ENCODE assay signal across 1 cellular context in genomic region chr3:72447059-72447946, GRCh38.
TF ChIP-seq lines count a peak whose summit lies in the region.

No MANE protein-coding gene starts in this region.

TF ChIP-seq in HepG2, 621 proteins besides CTCF, POLR2A, EP300 and RAD21 (continued from another document and continues in another):
- TF ChIP-seq BCLAF1 (IDR thresholded peaks at IDR 0.05) (no peak), ZNF572 (CRISPR knock-in tag; IDR thresholded peaks at IDR 0.05) (no peak), ZNF816 (CRISPR knock-in tag; IDR thresholded peaks at IDR 0.05; ENCODE audit: borderline replicate concordance) (no peak), TAF15 (IDR thresholded peaks at IDR 0.05; ENCODE audit: low read depth, low read length, poor library complexity, severe bottlenecking) (no peak), ZNF224 (CRISPR knock-in tag; IDR thresholded peaks at IDR 0.05) (no peak), PAF1 (CRISPR knock-in tag; IDR thresholded peaks at IDR 0.05) (no peak), KDM1A (CRISPR knock-in tag; IDR thresholded peaks at IDR 0.05) (no peak), GABPA (IDR thresholded peaks at IDR 0.05; ENCODE audit: low read depth, low read length) (no peak), GABPA (CRISPR knock-in tag; IDR thresholded peaks at IDR 0.05; ENCODE audit: low read depth) (no peak), ZNF18 (CRISPR knock-in tag; IDR thresholded peaks at IDR 0.05; ENCODE audit: insufficient replicate concordance) (no peak), HNRNPL (IDR thresholded peaks at IDR 0.05; ENCODE audit: low read depth, low read length) (no peak), U2AF1 (optimal IDR thresholded peaks at IDR 0.05; ENCODE audit: low read depth, low read length) (no peak), ATF1 (CRISPR knock-in tag; IDR thresholded peaks at IDR 0.05) (no peak), ZNF552 (CRISPR knock-in tag; IDR thresholded peaks at IDR 0.05; ENCODE audit: borderline replicate concordance) (no peak), CENPT (CRISPR knock-in tag; IDR thresholded peaks at IDR 0.05; ENCODE audit: low read depth) (no peak), NFIB (CRISPR knock-in tag; IDR thresholded peaks at IDR 0.05; ENCODE audit: borderline replicate concordance) (no peak), SKI (IDR thresholded peaks at IDR 0.05; ENCODE audit: partially characterized antibody) (peak; percentile 31), SRSF4 (IDR thresholded peaks at IDR 0.05; ENCODE audit: low read depth, low read length, poor library complexity, severe bottlenecking) (no peak), ZNF329 (CRISPR knock-in tag; IDR thresholded peaks at IDR 0.05; ENCODE audit: low read depth) (no peak), ZBTB1 (CRISPR knock-in tag; IDR thresholded peaks at IDR 0.05; ENCODE audit: borderline replicate concordance) (no peak), FOXK1 (CRISPR knock-in tag; IDR thresholded peaks at IDR 0.05; ENCODE audit: borderline replicate concordance, low read depth) (no peak), ZMYM3 (CRISPR knock-in tag; IDR thresholded peaks at IDR 0.05) (no peak), PAXIP1 (CRISPR knock-in tag; conservative IDR thresholded peaks at IDR 0.05) (no peak), BRCA1 (CRISPR knock-in tag; IDR thresholded peaks at IDR 0.05) (no peak), CC2D1A (CRISPR knock-in tag; IDR thresholded peaks at IDR 0.05) (no peak), ISL2 (CRISPR knock-in tag; IDR thresholded peaks at IDR 0.05) (no peak)
- TF ChIP-seq, protein P1, sequence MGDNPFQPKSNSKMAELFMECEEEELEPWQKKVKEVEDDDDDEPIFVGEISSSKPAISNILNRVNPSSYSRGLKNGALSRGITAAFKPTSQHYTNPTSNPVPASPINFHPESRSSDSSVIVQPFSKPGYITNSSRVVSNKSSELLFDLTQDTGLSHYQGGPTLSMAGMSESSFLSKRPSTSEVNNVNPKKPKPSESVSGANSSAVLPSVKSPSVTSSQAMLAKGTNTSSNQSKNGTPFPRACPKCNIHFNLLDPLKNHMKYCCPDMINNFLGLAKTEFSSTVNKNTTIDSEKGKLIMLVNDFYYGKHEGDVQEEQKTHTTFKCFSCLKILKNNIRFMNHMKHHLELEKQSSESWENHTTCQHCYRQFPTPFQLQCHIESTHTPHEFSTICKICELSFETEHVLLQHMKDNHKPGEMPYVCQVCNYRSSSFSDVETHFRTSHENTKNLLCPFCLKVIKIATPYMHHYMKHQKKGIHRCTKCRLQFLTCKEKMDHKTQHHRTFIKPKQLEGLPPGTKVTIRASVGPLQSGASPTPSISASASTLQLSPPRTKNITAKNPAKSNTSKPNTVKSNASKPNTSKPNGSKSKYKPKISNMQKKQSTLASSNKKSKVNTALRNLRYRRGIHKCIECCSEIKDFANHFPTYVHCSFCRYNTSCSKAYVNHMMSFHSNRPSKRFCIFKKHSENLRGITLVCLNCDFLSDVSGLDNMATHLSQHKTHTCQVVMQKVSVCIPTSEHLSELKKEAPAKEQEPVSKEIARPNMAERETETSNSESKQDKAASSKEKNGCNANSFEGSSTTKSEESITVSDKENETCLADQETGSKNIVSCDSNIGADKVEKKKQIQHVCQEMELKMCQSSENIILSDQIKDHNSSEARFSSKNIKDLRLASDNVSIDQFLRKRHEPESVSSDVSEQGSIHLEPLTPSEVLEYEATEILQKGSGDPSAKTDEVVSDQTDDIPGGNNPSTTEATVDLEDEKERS (CRISPR knock-in tag; IDR thresholded peaks at IDR 0.05): no peak
- TF ChIP-seq, protein P2, sequence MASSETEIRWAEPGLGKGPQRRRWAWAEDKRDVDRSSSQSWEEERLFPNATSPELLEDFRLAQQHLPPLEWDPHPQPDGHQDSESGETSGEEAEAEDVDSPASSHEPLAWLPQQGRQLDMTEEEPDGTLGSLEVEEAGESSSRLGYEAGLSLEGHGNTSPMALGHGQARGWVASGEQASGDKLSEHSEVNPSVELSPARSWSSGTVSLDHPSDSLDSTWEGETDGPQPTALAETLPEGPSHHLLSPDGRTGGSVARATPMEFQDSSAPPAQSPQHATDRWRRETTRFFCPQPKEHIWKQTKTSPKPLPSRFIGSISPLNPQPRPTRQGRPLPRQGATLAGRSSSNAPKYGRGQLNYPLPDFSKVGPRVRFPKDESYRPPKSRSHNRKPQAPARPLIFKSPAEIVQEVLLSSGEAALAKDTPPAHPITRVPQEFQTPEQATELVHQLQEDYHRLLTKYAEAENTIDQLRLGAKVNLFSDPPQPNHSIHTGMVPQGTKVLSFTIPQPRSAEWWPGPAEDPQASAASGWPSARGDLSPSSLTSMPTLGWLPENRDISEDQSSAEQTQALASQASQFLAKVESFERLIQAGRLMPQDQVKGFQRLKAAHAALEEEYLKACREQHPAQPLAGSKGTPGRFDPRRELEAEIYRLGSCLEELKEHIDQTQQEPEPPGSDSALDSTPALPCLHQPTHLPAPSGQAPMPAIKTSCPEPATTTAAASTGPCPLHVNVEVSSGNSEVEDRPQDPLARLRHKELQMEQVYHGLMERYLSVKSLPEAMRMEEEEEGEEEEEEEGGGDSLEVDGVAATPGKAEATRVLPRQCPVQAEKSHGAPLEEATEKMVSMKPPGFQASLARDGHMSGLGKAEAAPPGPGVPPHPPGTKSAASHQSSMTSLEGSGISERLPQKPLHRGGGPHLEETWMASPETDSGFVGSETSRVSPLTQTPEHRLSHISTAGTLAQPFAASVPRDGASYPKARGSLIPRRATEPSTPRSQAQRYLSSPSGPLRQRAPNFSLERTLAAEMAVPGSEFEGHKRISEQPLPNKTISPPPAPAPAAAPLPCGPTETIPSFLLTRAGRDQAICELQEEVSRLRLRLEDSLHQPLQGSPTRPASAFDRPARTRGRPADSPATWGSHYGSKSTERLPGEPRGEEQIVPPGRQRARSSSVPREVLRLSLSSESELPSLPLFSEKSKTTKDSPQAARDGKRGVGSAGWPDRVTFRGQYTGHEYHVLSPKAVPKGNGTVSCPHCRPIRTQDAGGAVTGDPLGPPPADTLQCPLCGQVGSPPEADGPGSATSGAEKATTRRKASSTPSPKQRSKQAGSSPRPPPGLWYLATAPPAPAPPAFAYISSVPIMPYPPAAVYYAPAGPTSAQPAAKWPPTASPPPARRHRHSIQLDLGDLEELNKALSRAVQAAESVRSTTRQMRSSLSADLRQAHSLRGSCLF (CRISPR knock-in tag; IDR thresholded peaks at IDR 0.05; ENCODE audit: borderline replicate concordance): no peak
- TF ChIP-seq, protein P3, sequence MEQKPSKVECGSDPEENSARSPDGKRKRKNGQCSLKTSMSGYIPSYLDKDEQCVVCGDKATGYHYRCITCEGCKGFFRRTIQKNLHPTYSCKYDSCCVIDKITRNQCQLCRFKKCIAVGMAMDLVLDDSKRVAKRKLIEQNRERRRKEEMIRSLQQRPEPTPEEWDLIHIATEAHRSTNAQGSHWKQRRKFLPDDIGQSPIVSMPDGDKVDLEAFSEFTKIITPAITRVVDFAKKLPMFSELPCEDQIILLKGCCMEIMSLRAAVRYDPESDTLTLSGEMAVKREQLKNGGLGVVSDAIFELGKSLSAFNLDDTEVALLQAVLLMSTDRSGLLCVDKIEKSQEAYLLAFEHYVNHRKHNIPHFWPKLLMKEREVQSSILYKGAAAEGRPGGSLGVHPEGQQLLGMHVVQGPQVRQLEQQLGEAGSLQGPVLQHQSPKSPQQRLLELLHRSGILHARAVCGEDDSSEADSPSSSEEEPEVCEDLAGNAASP (CRISPR knock-in tag; IDR thresholded peaks at IDR 0.05; ENCODE audit: borderline replicate concordance): no peak
- TF ChIP-seq, protein P4, sequence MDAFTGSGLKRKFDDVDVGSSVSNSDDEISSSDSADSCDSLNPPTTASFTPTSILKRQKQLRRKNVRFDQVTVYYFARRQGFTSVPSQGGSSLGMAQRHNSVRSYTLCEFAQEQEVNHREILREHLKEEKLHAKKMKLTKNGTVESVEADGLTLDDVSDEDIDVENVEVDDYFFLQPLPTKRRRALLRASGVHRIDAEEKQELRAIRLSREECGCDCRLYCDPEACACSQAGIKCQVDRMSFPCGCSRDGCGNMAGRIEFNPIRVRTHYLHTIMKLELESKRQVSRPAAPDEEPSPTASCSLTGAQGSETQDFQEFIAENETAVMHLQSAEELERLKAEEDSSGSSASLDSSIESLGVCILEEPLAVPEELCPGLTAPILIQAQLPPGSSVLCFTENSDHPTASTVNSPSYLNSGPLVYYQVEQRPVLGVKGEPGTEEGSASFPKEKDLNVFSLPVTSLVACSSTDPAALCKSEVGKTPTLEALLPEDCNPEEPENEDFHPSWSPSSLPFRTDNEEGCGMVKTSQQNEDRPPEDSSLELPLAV (CRISPR knock-in tag; conservative IDR thresholded peaks at IDR 0.05; ENCODE audit: low read depth): peak; percentile 70; the same call in 1 of the 2 replicates
